ENCODE assay signal across 8 cellular contexts in genomic region chr2:213119061-213119809, GRCh38. TPM values are rescaled to one million over a fixed set of nuclear protein-coding genes. Genes with fewer than 3 reads are reported as not detected.
DNase-seq lines count a peak whose midpoint lies in the region; ATAC-seq and TF ChIP-seq lines count a peak whose summit lies in the region.

No MANE protein-coding gene starts in this region.

- H3K4me3 ChIP-seq in OCI-LY1 (ENCODE audit: low read depth, low read length, poor library complexity, severe bottlenecking) (peak overlapping the region; percentile 10), smooth muscle cell (no peak overlapping the region)

- peaks cover 34 to 39% of the 10 kb centered on the region in 2 donors for H3K4me1 Mint-ChIP-seq in effector memory CD8-positive, alpha-beta T cell (ENCODE audit: low read depth in 2 of 2)

- no peak for TF ChIP-seq CTCF in OCI-LY1 (IDR thresholded peaks at IDR 0.05; ENCODE audit: low read length)
- TF ChIP-seq CTCF in smooth muscle cell (IDR thresholded peaks at IDR 0.05; ENCODE audit: borderline replicate concordance, insufficient read depth, poor library complexity, severe bottlenecking): no peak

- H3K36me3 Mint-ChIP-seq in effector memory CD8-positive, alpha-beta T cell (ENCODE audit: insufficient read depth): peaks cover 6% of the 10 kb centered on the region

- no peaks in the 10 kb centered on the region for H3F3A ChIP-seq in OCI-LY1 (ENCODE audit: insufficient read depth, low read length)
- no peaks in the 10 kb centered on the region for H3F3A ChIP-seq in smooth muscle cell (ENCODE audit: low read depth)

- H3K36me3 ChIP-seq in OCI-LY1 (ENCODE audit: insufficient read depth, low read length) (peaks cover 81% of the 10 kb centered on the region), smooth muscle cell (ENCODE audit: low read depth) (no peaks in the 10 kb centered on the region)

- peaks cover 0 to 1% of the 10 kb centered on the region in 2 donors for H3K9me3 Mint-ChIP-seq in effector memory CD8-positive, alpha-beta T cell

- peak overlapping the region; percentile 19 to 81 for H3K27ac Mint-ChIP-seq in effector memory CD8-positive, alpha-beta T cell

- 88% methylated on average over 5 of the region's 5 CpGs for WGBS in smooth muscle cell (ENCODE audit: low lambda C conversion rate)

- peak overlapping the region; percentile 55 to 56 for H3K4me3 Mint-ChIP-seq in effector memory CD8-positive, alpha-beta T cell

- no peaks in the 10 kb centered on the region for H3K9me2 ChIP-seq in OCI-LY1 (ENCODE audit: low read depth, low read length)

- H3K27me3 ChIP-seq in OCI-LY1 (ENCODE audit: insufficient read depth, low read length) (no peaks in the 10 kb centered on the region), smooth muscle cell (ENCODE audit: low read depth) (no peaks in the 10 kb centered on the region)

- H3K4me2 ChIP-seq in OCI-LY1 (ENCODE audit: low read length) (peak overlapping the region; percentile 37; the same call in 1 of the 2 replicates), smooth muscle cell (no peak overlapping the region)

- H3K9ac ChIP-seq in OCI-LY1 (ENCODE audit: low read length): no peak overlapping the region; the same call in 1 of the 2 replicates
- H3K9ac ChIP-seq in smooth muscle cell (ENCODE audit: low read depth): no peak overlapping the region

- H3K27me3 Mint-ChIP-seq in effector memory CD8-positive, alpha-beta T cell: no peaks in the 10 kb centered on the region

- H3K4me1 ChIP-seq in OCI-LY1 (ENCODE audit: insufficient read depth, low read length, severe bottlenecking) (peaks cover 99% of the 10 kb centered on the region), smooth muscle cell (ENCODE audit: low read depth) (no peaks in the 10 kb centered on the region)

- ATAC-seq in GM18517 (IDR thresholded peaks at IDR 0.05; ENCODE audit: unreplicated experiment): peak; percentile 65
- peak; percentile 70 for ATAC-seq in HG02588 (IDR thresholded peaks at IDR 0.05; ENCODE audit: unreplicated experiment)
- ATAC-seq in effector memory CD8-positive, alpha-beta T cell (replicated peaks): peak; percentile 89

- H3K27ac ChIP-seq in OCI-LY1 (ENCODE audit: low read depth, low read length, poor library complexity, severe bottlenecking) (peak overlapping the region; percentile 52), smooth muscle cell (ENCODE audit: low read depth) (no peak overlapping the region)

- H3K79me2 ChIP-seq in OCI-LY1 (ENCODE audit: insufficient read depth, low read length) (peaks cover 100% of the 10 kb centered on the region), smooth muscle cell (ENCODE audit: low read depth) (no peaks in the 10 kb centered on the region)

- peak in 2 of 3 experiments; percentile 25 to 29 for DNase-seq in effector memory CD8-positive, alpha-beta T cell
- DNase-seq in mesenteric fat pad (ENCODE audit: low spot score) (no peak), smooth muscle cell (lab: John Stamatoyannopoulos, UW; ENCODE audit: unreplicated experiment) (no peak), DMS153 treated with DMSO at 0.1 percent for 48 hours (lab: John Stamatoyannopoulos, UW; ENCODE audit: unreplicated experiment) (no peak), NOMO-1 (lab: John Stamatoyannopoulos, UW; ENCODE audit: unreplicated experiment in 2 of 2) (no peak)

- H4K20me1 ChIP-seq in OCI-LY1 (ENCODE audit: insufficient read depth, low read length): peaks cover 6% of the 10 kb centered on the region
- H4K20me1 ChIP-seq in smooth muscle cell (ENCODE audit: low read depth): no peaks in the 10 kb centered on the region

- no peaks in the 10 kb centered on the region for H3K9me3 ChIP-seq in OCI-LY1 (ENCODE audit: low read length)
- H3K9me3 ChIP-seq in smooth muscle cell (replicated peaks; ENCODE audit: low read depth): no peaks in the 10 kb centered on the region

- H2AFZ ChIP-seq in OCI-LY1 (ENCODE audit: low read length): no peak overlapping the region
- H2AFZ ChIP-seq in smooth muscle cell (ENCODE audit: low read depth): no peak overlapping the region

RNA-seq across cellular contexts. Expression of gene IKZF2, which starts 32.2 kb away (rescaled TPM):
- 7.6 TPM for total RNA-seq in mesenteric fat pad
- total RNA-seq in smooth muscle cell: 12.5 and 16.5 TPM in 2 replicates
- polyA plus RNA-seq in smooth muscle cell: 0.69 and 1.2 TPM in 2 replicates

Comparison
In these comparisons a context has a peak if more than half of its experiments do, and no peak if none do; other contexts are left out.
1. DNase-seq: peak in effector memory CD8-positive, alpha-beta T cell (2 of 3); none in mesenteric fat pad (single experiment), smooth muscle cell (single experiment), DMS153 treated with DMSO at 0.1 percent for 48 hours (single experiment) and NOMO-1 (0 of 2).
2. Peak in every context shown above with its lines, with median percentiles within 50 percentile points of each other: ATAC-seq.